1 cellular context compared by ENCODE assay signal in genomic region chr1:65526049-65526556, GRCh38.
TF ChIP-seq lines count a peak whose summit lies in the region.

No MANE protein-coding gene starts in this region.

TF ChIP-seq in HepG2, 621 proteins besides CTCF, POLR2A, EP300 and RAD21 (continued from another document):
- TF ChIP-seq ZNF383 (CRISPR knock-in tag; IDR thresholded peaks at IDR 0.05; ENCODE audit: borderline replicate concordance) (no peak), RNF2 (conservative IDR thresholded peaks at IDR 0.05; ENCODE audit: low read depth) (no peak)
